In the genomic region with DNA sequence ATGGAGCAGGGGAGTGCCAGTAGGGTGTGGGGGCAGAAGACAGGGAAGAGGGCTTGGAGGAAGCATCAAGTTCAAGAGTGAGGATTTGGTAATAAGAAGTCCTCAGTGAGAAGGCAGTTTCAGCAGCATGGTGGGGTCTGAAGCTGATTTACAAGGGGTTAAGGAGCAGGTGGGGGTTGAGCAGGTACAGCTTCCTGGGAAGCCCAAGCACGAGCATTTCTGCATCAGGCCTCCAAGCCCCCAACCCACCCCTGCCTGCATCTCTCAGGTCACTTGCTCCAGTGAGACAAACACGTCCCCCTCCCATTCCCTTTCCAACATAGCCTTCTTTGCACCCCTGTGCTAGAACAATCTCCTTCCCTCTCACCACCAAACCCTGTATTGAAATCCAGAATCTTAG, we compare ENCODE assay signal across 31 cellular contexts.
"Had no signal": no experiment of that assay in that cellular context is flagged by ENCODE, and none has a peak within 500 bp of the region (broad histone marks: within the 10 kb centered on the region; RNA-seq: fewer than 3 reads in every experiment).

No MANE protein-coding gene starts in this region.

- H3K4me1 ChIP-seq: foreskin keratinocyte, gastrocnemius medialis, heart right ventricle had no signal

- H3K27ac Mint-ChIP-seq: activated B cell treated with CpG ODN at 0.5 μM for 24 hours; activated CD8-positive, alpha-beta T cell treated with anti-CD3 and anti-CD28 coated beads for 36 hours; activated naive CD8-positive, alpha-beta T cell; activated T-helper 17 cell treated with anti-CD3 and anti-CD28 coated beads, Interleukin-2, amount 50 U/mL, for 72 hours; dendritic cell treated with granulocyte-macrophage colony-stimulating factor and Interleukin-4, amounts not matched to agents 40 ng/mL and 50 ng/mL, for 4 days; endodermal cell; T-helper 1 cell treated with Interleukin-12 subunit alpha and Interleukin-12 subunit beta and Interleukin-4 antibody, amounts not matched to agents 30 μg/mL and 1 μg/mL, for 36 hours had no signal

- H3K9me3 Mint-ChIP-seq: central memory CD8-positive, alpha-beta T cell had no signal

- DNase-seq: activated B cell treated with CpG ODN at 0.5 μM for 24 hours; activated CD4-positive, alpha-beta T cell treated with anti-CD3 and anti-CD28 coated beads for 48 hours; activated CD4-positive, alpha-beta T cell treated with anti-CD3 and anti-CD28 coated beads, Interleukin-2, amount 50 U/mL, for 1 hour; activated CD4-positive, alpha-beta T cell treated with anti-CD3 and anti-CD28 coated beads, Interleukin-2, amount 50 U/mL, for 48 hours; activated CD8-positive, alpha-beta memory T cell treated with anti-CD3 and anti-CD28 coated beads for 24 hours; activated CD8-positive, alpha-beta T cell treated with anti-CD3 and anti-CD28 coated beads for 36 hours; activated effector memory CD4-positive, alpha-beta T cell treated with Interleukin-2 at 50 U/mL for 16 hours; activated gamma-delta T cell treated with Interleukin-2 at 50 U/mL for 16 hours; activated naive CD4-positive, alpha-beta T cell treated with anti-CD3 and anti-CD28 coated beads, Interleukin-2, amount 50 U/mL, for 16 hours; activated naive CD4-positive, alpha-beta T cell treated with Interleukin-2 at 50 U/mL for 16 hours; activated T-cell treated with anti-CD3 and anti-CD28 coated beads, Interleukin-2, amount 50 U/mL, for 4 hours; amniotic stem cell; anterior cingulate cortex; brain microvascular endothelial cell; dorsolateral prefrontal cortex; effector memory CD4-positive, alpha-beta T cell; endodermal cell; foreskin keratinocyte; gastrocnemius medialis; glutamatergic neuron; heart right ventricle; T1000; WERI-Rb-1 had no signal

- H3K4me3 ChIP-seq: coronary artery, dorsolateral prefrontal cortex, gastrocnemius medialis, heart right ventricle had no signal

- H3K27ac ChIP-seq: brain microvascular endothelial cell, coronary artery, dorsolateral prefrontal cortex, foreskin keratinocyte, gastrocnemius medialis, heart right ventricle, WERI-Rb-1 had no signal

- ATAC-seq: activated CD4-positive, CD25-positive, alpha-beta regulatory T cell treated with anti-CD3 and anti-CD28 coated beads, Interleukin-2, amount 50 U/mL, for 24 hours; activated CD8-positive, alpha-beta T cell treated with anti-CD3 and anti-CD28 coated beads for 36 hours; activated T-cell treated with anti-CD3 and anti-CD28 coated beads, Interleukin-2, amount 50 U/mL, for 4 hours; activated T-helper 17 cell treated with anti-CD3 and anti-CD28 coated beads, Interleukin-2, amount 50 U/mL, for 72 hours; esophagus mucosa; foreskin keratinocyte; gastrocnemius medialis; heart right ventricle had no signal

- H3K36me3 ChIP-seq: brain microvascular endothelial cell, gastrocnemius medialis, heart right ventricle, WERI-Rb-1 had no signal

- H3K4me3 Mint-ChIP-seq: activated B cell treated with CpG ODN at 0.5 μM for 24 hours; activated CD8-positive, alpha-beta T cell treated with anti-CD3 and anti-CD28 coated beads for 36 hours; activated naive CD8-positive, alpha-beta T cell; activated T-cell treated with anti-CD3 and anti-CD28 coated beads, Interleukin-2, amount 50 U/mL, for 4 hours; activated T-helper 17 cell treated with anti-CD3 and anti-CD28 coated beads, Interleukin-2, amount 50 U/mL, for 72 hours; central memory CD8-positive, alpha-beta T cell; dendritic cell treated with granulocyte-macrophage colony-stimulating factor and Interleukin-4, amounts not matched to agents 40 ng/mL and 50 ng/mL, for 4 days; endodermal cell; T-helper 1 cell treated with Interleukin-12 subunit alpha and Interleukin-12 subunit beta and Interleukin-4 antibody, amounts not matched to agents 30 μg/mL and 1 μg/mL, for 36 hours had no signal

- H3K9me3 ChIP-seq: gastrocnemius medialis had no signal

- H3K4me1 Mint-ChIP-seq: activated B cell treated with CpG ODN at 0.5 μM for 24 hours; central memory CD8-positive, alpha-beta T cell; endodermal cell had no signal

- H3K27me3 ChIP-seq: brain microvascular endothelial cell, foreskin keratinocyte had no signal
